1 cellular context compared by ENCODE assay signal in genomic region chr4:1802151-1802715, GRCh38.
TF ChIP-seq lines count a peak whose summit lies in the region.

No MANE protein-coding gene starts in this region.

TF ChIP-seq in HepG2, 621 proteins besides CTCF, POLR2A, EP300 and RAD21 (continued from another document and continues in another):
- TF ChIP-seq, protein P1, sequence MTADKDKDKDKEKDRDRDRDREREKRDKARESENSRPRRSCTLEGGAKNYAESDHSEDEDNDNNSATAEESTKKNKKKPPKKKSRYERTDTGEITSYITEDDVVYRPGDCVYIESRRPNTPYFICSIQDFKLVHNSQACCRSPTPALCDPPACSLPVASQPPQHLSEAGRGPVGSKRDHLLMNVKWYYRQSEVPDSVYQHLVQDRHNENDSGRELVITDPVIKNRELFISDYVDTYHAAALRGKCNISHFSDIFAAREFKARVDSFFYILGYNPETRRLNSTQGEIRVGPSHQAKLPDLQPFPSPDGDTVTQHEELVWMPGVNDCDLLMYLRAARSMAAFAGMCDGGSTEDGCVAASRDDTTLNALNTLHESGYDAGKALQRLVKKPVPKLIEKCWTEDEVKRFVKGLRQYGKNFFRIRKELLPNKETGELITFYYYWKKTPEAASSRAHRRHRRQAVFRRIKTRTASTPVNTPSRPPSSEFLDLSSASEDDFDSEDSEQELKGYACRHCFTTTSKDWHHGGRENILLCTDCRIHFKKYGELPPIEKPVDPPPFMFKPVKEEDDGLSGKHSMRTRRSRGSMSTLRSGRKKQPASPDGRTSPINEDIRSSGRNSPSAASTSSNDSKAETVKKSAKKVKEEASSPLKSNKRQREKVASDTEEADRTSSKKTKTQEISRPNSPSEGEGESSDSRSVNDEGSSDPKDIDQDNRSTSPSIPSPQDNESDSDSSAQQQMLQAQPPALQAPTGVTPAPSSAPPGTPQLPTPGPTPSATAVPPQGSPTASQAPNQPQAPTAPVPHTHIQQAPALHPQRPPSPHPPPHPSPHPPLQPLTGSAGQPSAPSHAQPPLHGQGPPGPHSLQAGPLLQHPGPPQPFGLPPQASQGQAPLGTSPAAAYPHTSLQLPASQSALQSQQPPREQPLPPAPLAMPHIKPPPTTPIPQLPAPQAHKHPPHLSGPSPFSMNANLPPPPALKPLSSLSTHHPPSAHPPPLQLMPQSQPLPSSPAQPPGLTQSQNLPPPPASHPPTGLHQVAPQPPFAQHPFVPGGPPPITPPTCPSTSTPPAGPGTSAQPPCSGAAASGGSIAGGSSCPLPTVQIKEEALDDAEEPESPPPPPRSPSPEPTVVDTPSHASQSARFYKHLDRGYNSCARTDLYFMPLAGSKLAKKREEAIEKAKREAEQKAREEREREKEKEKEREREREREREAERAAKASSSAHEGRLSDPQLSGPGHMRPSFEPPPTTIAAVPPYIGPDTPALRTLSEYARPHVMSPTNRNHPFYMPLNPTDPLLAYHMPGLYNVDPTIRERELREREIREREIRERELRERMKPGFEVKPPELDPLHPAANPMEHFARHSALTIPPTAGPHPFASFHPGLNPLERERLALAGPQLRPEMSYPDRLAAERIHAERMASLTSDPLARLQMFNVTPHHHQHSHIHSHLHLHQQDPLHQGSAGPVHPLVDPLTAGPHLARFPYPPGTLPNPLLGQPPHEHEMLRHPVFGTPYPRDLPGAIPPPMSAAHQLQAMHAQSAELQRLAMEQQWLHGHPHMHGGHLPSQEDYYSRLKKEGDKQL (CRISPR knock-in tag; IDR thresholded peaks at IDR 0.05; ENCODE audit: low read depth), result peak; percentile 50; the same call in 1 of the 2 replicates
- peak; percentile 79; the same call in 1 of the 2 replicates for TF ChIP-seq ZHX1 (CRISPR knock-in tag; IDR thresholded peaks at IDR 0.05; ENCODE audit: low read depth)
- no peak for TF ChIP-seq NR2F2 (IDR thresholded peaks at IDR 0.05; ENCODE audit: borderline replicate concordance, low read depth)
- TF ChIP-seq ZNF761 (CRISPR knock-in tag; conservative IDR thresholded peaks at IDR 0.05), result no peak; the same call in 1 of the 2 replicates
- TF ChIP-seq PRPF4 (IDR thresholded peaks at IDR 0.05; ENCODE audit: low read depth, low read length, poor library complexity, severe bottlenecking), result no peak
- no peak for TF ChIP-seq ZNF616 (CRISPR knock-in tag; IDR thresholded peaks at IDR 0.05; ENCODE audit: low read depth)
- peak; percentile 49; the same call in 1 of the 2 replicates for TF ChIP-seq ZSCAN25 (CRISPR knock-in tag; IDR thresholded peaks at IDR 0.05)
- no peak for TF ChIP-seq ZFP41 (CRISPR knock-in tag; IDR thresholded peaks at IDR 0.05; ENCODE audit: borderline replicate concordance)
- no peak for TF ChIP-seq ZNF552 (CRISPR knock-in tag; IDR thresholded peaks at IDR 0.05; ENCODE audit: borderline replicate concordance)
- TF ChIP-seq ZNF33A (CRISPR knock-in tag; IDR thresholded peaks at IDR 0.05; ENCODE audit: borderline replicate concordance), result no peak
- no peak for TF ChIP-seq RCOR2 (CRISPR knock-in tag; IDR thresholded peaks at IDR 0.05)
- no peak for TF ChIP-seq ZEB1 (IDR thresholded peaks at IDR 0.05; ENCODE audit: insufficient replicate concordance, low read depth)
- 0 out of 2 replicates have a peak, but pooled peaks have one; percentile 68 for TF ChIP-seq NCOA1 (CRISPR knock-in tag; IDR thresholded peaks at IDR 0.05)
- peak; percentile 59; the same call in 1 of the 2 replicates for TF ChIP-seq NR2C2 (CRISPR knock-in tag; IDR thresholded peaks at IDR 0.05; ENCODE audit: borderline replicate concordance)
- TF ChIP-seq, protein P2, sequence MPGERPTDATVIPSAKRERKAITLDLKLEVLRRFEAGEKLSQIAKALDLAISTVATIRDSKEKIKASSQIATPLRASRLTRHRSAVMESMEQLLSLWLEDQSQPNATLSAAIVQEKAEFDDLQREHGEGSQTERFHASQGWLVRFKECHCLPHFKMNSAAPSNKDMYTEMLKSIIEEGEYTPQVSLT (CRISPR knock-in tag; IDR thresholded peaks at IDR 0.05; ENCODE audit: borderline replicate concordance, low read depth), result no peak
- no peak for TF ChIP-seq ZNF670 (CRISPR knock-in tag; IDR thresholded peaks at IDR 0.05; ENCODE audit: borderline replicate concordance)
- TF ChIP-seq, protein P3, sequence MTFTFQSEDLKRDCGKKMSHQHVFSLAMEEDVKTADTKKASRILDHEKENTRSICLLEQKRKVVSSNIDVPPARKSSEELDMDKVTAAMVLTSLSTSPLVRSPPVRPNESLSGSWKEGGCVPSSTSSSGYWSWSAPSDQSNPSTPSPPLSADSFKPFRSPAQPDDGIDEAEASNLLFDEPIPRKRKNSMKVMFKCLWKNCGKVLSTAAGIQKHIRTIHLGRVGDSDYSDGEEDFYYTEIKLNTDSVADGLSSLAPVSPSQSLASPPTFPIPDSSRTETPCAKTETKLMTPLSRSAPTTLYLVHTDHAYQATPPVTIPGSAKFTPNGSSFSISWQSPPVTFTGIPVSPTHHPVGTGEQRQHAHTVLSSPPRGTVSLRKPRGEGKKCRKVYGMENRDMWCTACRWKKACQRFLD (CRISPR knock-in tag; IDR thresholded peaks at IDR 0.05; ENCODE audit: borderline replicate concordance), result no peak
- TF ChIP-seq NFYB (CRISPR knock-in tag; IDR thresholded peaks at IDR 0.05), result peak; percentile 55
- TF ChIP-seq CHCHD3 (CRISPR knock-in tag; IDR thresholded peaks at IDR 0.05), result no peak
- peak; percentile 76 for TF ChIP-seq NR2F6 (IDR thresholded peaks at IDR 0.05)
- TF ChIP-seq NR2F6 (CRISPR knock-in tag; IDR thresholded peaks at IDR 0.05), result peak; percentile 79
- peak; percentile 89 for TF ChIP-seq ARID4A (CRISPR knock-in tag; IDR thresholded peaks at IDR 0.05; ENCODE audit: borderline replicate concordance)
- TF ChIP-seq ZNF790 (CRISPR knock-in tag; IDR thresholded peaks at IDR 0.05; ENCODE audit: borderline replicate concordance), result no peak
- no peak for TF ChIP-seq ZNF446 (CRISPR knock-in tag; IDR thresholded peaks at IDR 0.05)
- TF ChIP-seq NPAS2 (CRISPR knock-in tag; IDR thresholded peaks at IDR 0.05; ENCODE audit: borderline replicate concordance), result no peak
- no peak; the same call in 1 of the 2 replicates for TF ChIP-seq STAT6 (CRISPR knock-in tag; IDR thresholded peaks at IDR 0.05; ENCODE audit: borderline replicate concordance)
- TF ChIP-seq GPN1 (CRISPR knock-in tag; IDR thresholded peaks at IDR 0.05; ENCODE audit: borderline replicate concordance), result no peak
- peak; percentile 100 for TF ChIP-seq PATZ1 (CRISPR knock-in tag; IDR thresholded peaks at IDR 0.05)
- TF ChIP-seq SATB2 (CRISPR knock-in tag; IDR thresholded peaks at IDR 0.05), result no peak
- TF ChIP-seq, protein P4, sequence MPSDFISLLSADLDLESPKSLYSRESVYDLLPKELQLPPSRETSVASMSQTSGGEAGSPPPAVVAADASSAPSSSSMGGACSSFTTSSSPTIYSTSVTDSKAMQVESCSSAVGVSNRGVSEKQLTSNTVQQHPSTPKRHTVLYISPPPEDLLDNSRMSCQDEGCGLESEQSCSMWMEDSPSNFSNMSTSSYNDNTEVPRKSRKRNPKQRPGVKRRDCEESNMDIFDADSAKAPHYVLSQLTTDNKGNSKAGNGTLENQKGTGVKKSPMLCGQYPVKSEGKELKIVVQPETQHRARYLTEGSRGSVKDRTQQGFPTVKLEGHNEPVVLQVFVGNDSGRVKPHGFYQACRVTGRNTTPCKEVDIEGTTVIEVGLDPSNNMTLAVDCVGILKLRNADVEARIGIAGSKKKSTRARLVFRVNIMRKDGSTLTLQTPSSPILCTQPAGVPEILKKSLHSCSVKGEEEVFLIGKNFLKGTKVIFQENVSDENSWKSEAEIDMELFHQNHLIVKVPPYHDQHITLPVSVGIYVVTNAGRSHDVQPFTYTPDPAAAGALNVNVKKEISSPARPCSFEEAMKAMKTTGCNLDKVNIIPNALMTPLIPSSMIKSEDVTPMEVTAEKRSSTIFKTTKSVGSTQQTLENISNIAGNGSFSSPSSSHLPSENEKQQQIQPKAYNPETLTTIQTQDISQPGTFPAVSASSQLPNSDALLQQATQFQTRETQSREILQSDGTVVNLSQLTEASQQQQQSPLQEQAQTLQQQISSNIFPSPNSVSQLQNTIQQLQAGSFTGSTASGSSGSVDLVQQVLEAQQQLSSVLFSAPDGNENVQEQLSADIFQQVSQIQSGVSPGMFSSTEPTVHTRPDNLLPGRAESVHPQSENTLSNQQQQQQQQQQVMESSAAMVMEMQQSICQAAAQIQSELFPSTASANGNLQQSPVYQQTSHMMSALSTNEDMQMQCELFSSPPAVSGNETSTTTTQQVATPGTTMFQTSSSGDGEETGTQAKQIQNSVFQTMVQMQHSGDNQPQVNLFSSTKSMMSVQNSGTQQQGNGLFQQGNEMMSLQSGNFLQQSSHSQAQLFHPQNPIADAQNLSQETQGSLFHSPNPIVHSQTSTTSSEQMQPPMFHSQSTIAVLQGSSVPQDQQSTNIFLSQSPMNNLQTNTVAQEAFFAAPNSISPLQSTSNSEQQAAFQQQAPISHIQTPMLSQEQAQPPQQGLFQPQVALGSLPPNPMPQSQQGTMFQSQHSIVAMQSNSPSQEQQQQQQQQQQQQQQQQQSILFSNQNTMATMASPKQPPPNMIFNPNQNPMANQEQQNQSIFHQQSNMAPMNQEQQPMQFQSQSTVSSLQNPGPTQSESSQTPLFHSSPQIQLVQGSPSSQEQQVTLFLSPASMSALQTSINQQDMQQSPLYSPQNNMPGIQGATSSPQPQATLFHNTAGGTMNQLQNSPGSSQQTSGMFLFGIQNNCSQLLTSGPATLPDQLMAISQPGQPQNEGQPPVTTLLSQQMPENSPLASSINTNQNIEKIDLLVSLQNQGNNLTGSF (CRISPR knock-in tag; IDR thresholded peaks at IDR 0.05), result no peak
